Comparison of ENCODE assay signal across 29 cellular contexts in genomic region chr3:71607364-71607763, GRCh38.
"Had no signal": no experiment of that assay in that cellular context is flagged by ENCODE, and none has a peak within 500 bp of the region (broad histone marks: within the 10 kb centered on the region; RNA-seq: fewer than 3 reads in every experiment).

No MANE protein-coding gene starts in this region.

- DNase-seq: natural killer cell; occipital lobe; ovary; posterior cingulate gyrus; psoas muscle; right cardiac atrium; spleen; stimulated activated CD4-positive, alpha-beta T cell treated with anti-CD3 and anti-CD28 coated beads, Interleukin-12 subunit alpha, Interleukin-12 subunit beta, amount 100 ng/mL, for 4 hours; stimulated activated CD4-positive, alpha-beta T cell treated with anti-CD3 and anti-CD28 coated beads, Interleukin-1b, Interleukin-23, amount 100 ng/mL, for 48 hours; stimulated activated CD4-positive, alpha-beta T cell treated with anti-CD3 and anti-CD28 coated beads, Interleukin-4, amount 100 ng/mL, for 1 hour; stimulated activated naive B cell treated with anti-CD40 and anti-IgM and Interleukin-4, amounts not matched to agents 10 μg/mL and 1 μg/mL and 100 μg/mL, for 72 hours; stimulated activated naive CD4-positive, alpha-beta T cell treated with Interleukin-2 at 50 U/mL for 16 hours; stomach; thyroid gland; trophoblast cell; upper lobe of left lung had no signal

- H3K9ac ChIP-seq: neural progenitor cell, parathyroid adenoma had no signal

- H3K27ac Mint-ChIP-seq: natural killer cell; nephron; neural progenitor cell; progenitor cell of endocrine pancreas; stimulated activated effector memory CD8-positive, alpha-beta T cell treated with anti-CD3 and anti-CD28 coated beads, Interleukin-12 subunit alpha, Interleukin-12 subunit beta, amount 100 ng/mL, for 72 hours; stimulated activated naive B cell treated with anti-CD40 and anti-IgM and Interleukin-4, amounts not matched to agents 10 μg/mL and 1 μg/mL and 100 μg/mL, for 72 hours; stimulated activated naive CD8-positive, alpha-beta T cell treated with anti-CD3 and anti-CD28 coated beads, Interleukin-15, Interleukin-2, amounts not matched to agents 100 ng/mL and 50 ng/mL, for 24 hours had no signal

- ATAC-seq: natural killer cell; psoas muscle; right cardiac atrium; sciatic nerve; stimulated activated effector memory CD8-positive, alpha-beta T cell treated with anti-CD3 and anti-CD28 coated beads, Interleukin-12 subunit alpha, Interleukin-12 subunit beta, amount 100 ng/mL, for 72 hours; stimulated activated naive B cell treated with anti-CD40 and anti-IgM and Interleukin-4, amounts not matched to agents 10 μg/mL and 1 μg/mL and 100 μg/mL, for 72 hours had no signal

- H3K27me3 Mint-ChIP-seq: progenitor cell of endocrine pancreas; stimulated activated naive B cell treated with anti-CD40 and anti-IgM and Interleukin-4, amounts not matched to agents 10 μg/mL and 1 μg/mL and 100 μg/mL, for 72 hours; stimulated activated naive CD8-positive, alpha-beta T cell treated with anti-CD3 and anti-CD28 coated beads, Interleukin-15, Interleukin-2, amounts not matched to agents 100 ng/mL and 50 ng/mL, for 24 hours had no signal

- H3K36me3 ChIP-seq: neural progenitor cell, ovary, spleen, stomach, thoracic aorta, thyroid gland, tibial nerve, upper lobe of left lung, vagina had no signal

- H3K4me3 ChIP-seq: neural progenitor cell, ovary, psoas muscle, skin epidermis, smooth muscle cell, spleen, stomach, thoracic aorta, thyroid gland, tibial nerve, upper lobe of left lung, vagina had no signal

- H3K4me3 Mint-ChIP-seq: natural killer cell; nephron; neural progenitor cell; stimulated activated effector memory CD8-positive, alpha-beta T cell treated with anti-CD3 and anti-CD28 coated beads, Interleukin-12 subunit alpha, Interleukin-12 subunit beta, amount 100 ng/mL, for 72 hours; stimulated activated naive B cell treated with anti-CD40 and anti-IgM and Interleukin-4, amounts not matched to agents 10 μg/mL and 1 μg/mL and 100 μg/mL, for 72 hours; stimulated activated naive CD8-positive, alpha-beta T cell treated with anti-CD3 and anti-CD28 coated beads, Interleukin-15, Interleukin-2, amounts not matched to agents 100 ng/mL and 50 ng/mL, for 24 hours had no signal

- H3K4me1 ChIP-seq: neural progenitor cell, parathyroid adenoma, psoas muscle, spleen, stomach, thyroid gland, tibial nerve, upper lobe of left lung, vagina had no signal

- H2AFZ ChIP-seq: neural progenitor cell, parathyroid adenoma had no signal

- H3K79me2 ChIP-seq: parathyroid adenoma had no signal

- H3K4me2 ChIP-seq: neural progenitor cell, smooth muscle cell had no signal

- H3K27ac ChIP-seq: neural progenitor cell, ovary, parathyroid adenoma, psoas muscle, skin epidermis, spleen, stomach, thoracic aorta, thyroid gland, tibial nerve, upper lobe of left lung, vagina had no signal

- H3K27me3 ChIP-seq: neural progenitor cell, ovary, spleen, stomach, thyroid gland, tibial nerve, upper lobe of left lung, vagina had no signal

- H3K9me3 ChIP-seq: ovary, psoas muscle, thoracic aorta, thyroid gland, upper lobe of left lung, vagina had no signal

- H3K4me1 Mint-ChIP-seq: natural killer cell; nephron; stimulated activated effector memory CD8-positive, alpha-beta T cell treated with anti-CD3 and anti-CD28 coated beads, Interleukin-12 subunit alpha, Interleukin-12 subunit beta, amount 100 ng/mL, for 72 hours; stimulated activated naive B cell treated with anti-CD40 and anti-IgM and Interleukin-4, amounts not matched to agents 10 μg/mL and 1 μg/mL and 100 μg/mL, for 72 hours had no signal

- FAIRE-seq: urothelium cell line had no signal

- H3K36me3 Mint-ChIP-seq: natural killer cell; neural progenitor cell; stimulated activated effector memory CD8-positive, alpha-beta T cell treated with anti-CD3 and anti-CD28 coated beads, Interleukin-12 subunit alpha, Interleukin-12 subunit beta, amount 100 ng/mL, for 72 hours; stimulated activated naive B cell treated with anti-CD40 and anti-IgM and Interleukin-4, amounts not matched to agents 10 μg/mL and 1 μg/mL and 100 μg/mL, for 72 hours had no signal
